8 cellular contexts compared by ENCODE assay signal in genomic region chr17:82520041-82520910, GRCh38. TPM values are rescaled to one million over a fixed set of nuclear protein-coding genes. Genes with fewer than 3 reads are reported as not detected.
DNase-seq lines count a peak whose midpoint lies in the region; ATAC-seq and TF ChIP-seq lines count a peak whose summit lies in the region.

No MANE protein-coding gene starts in this region.

- ATAC-seq in GM18867 (IDR thresholded peaks at IDR 0.05; ENCODE audit: unreplicated experiment), result peak; percentile 21
- ATAC-seq in activated T-helper 17 cell treated with anti-CD3 and anti-CD28 coated beads, Interleukin-2, amount 50 U/mL, for 72 hours (replicated peaks), result peak; percentile 9
- no peak for ATAC-seq in foreskin keratinocyte
- no peak for ATAC-seq in GM21786 (IDR thresholded peaks at IDR 0.05; ENCODE audit: unreplicated experiment)

- peak overlapping the region; percentile 86 for H3K27ac Mint-ChIP-seq in activated T-helper 17 cell treated with anti-CD3 and anti-CD28 coated beads, Interleukin-2, amount 50 U/mL, for 72 hours
- peak overlapping the region; percentile 82 for H3K27ac Mint-ChIP-seq in osteocyte (ENCODE audit: unreplicated experiment)

- H3K4me1 ChIP-seq in foreskin keratinocyte, result peaks cover 14% of the 10 kb centered on the region

- TF ChIP-seq CTCF in AG04449 (IDR thresholded peaks at IDR 0.05; ENCODE audit: insufficient read depth, low read length, missing control alignments) (no peak), foreskin keratinocyte (conservative IDR thresholded peaks at IDR 0.05) (no peak), osteocyte (IDR thresholded peaks at IDR 0.05) (no peak)

- H3K36me3 Mint-ChIP-seq in activated T-helper 17 cell treated with anti-CD3 and anti-CD28 coated beads, Interleukin-2, amount 50 U/mL, for 72 hours (ENCODE audit: low read depth), result peaks cover 21% of the 10 kb centered on the region
- H3K36me3 Mint-ChIP-seq in osteocyte (ENCODE audit: unreplicated experiment), result no peaks in the 10 kb centered on the region

- CTCF ChIA-PET in AG04449 (lab: Yijun Ruan, JAX), result interaction anchor here (1.1 to 5.1 kb wide), 5 partner anchors 10 to 34 kb away, joined by 3 to 24 read pairs (median 4); no protein-coding TSS in a partner anchor

- peak overlapping the region; percentile 70 for H3K4me3 ChIP-seq in AG04449 (ENCODE audit: low read depth, low read length)

- peak overlapping the region; percentile 85 for H3K4me3 Mint-ChIP-seq in activated T-helper 17 cell treated with anti-CD3 and anti-CD28 coated beads, Interleukin-2, amount 50 U/mL, for 72 hours
- H3K4me3 Mint-ChIP-seq in osteocyte (ENCODE audit: unreplicated experiment), result peak overlapping the region; percentile 87

- POLR2A ChIA-PET in AG04449 (lab: Yijun Ruan, JAX), result interaction anchor here (1.5 to 3.1 kb wide), 3 partner anchors 11 to 26 kb away, joined by 4 to 11 read pairs (median 7); no protein-coding TSS in a partner anchor

- DNase-seq in AG04449 (ENCODE audit: low read depth, low spot score), result no peak
- DNase-seq in NCI-H526 treated with DMSO at 0.1 percent for 48 hours (lab: John Stamatoyannopoulos, UW), result peak; percentile 29
- no peak for DNase-seq in foreskin keratinocyte
- DNase-seq in osteocyte (ENCODE audit: extremely low spot score, unreplicated experiment), result no peak
- no peak for DNase-seq in NCI-H524 treated with DMSO at 0.1 percent for 48 hours (lab: John Stamatoyannopoulos, UW)

- no peaks in the 10 kb centered on the region for H3K9me3 Mint-ChIP-seq in activated T-helper 17 cell treated with anti-CD3 and anti-CD28 coated beads, Interleukin-2, amount 50 U/mL, for 72 hours
- no peaks in the 10 kb centered on the region for H3K9me3 Mint-ChIP-seq in osteocyte (ENCODE audit: unreplicated experiment)

- H3K27me3 Mint-ChIP-seq in activated T-helper 17 cell treated with anti-CD3 and anti-CD28 coated beads, Interleukin-2, amount 50 U/mL, for 72 hours, result no peaks in the 10 kb centered on the region
- no peaks in the 10 kb centered on the region for H3K27me3 Mint-ChIP-seq in osteocyte (ENCODE audit: unreplicated experiment)

- H3K27me3 ChIP-seq in foreskin keratinocyte, result no peaks in the 10 kb centered on the region

- peaks cover 18% of the 10 kb centered on the region for H3K4me1 Mint-ChIP-seq in activated T-helper 17 cell treated with anti-CD3 and anti-CD28 coated beads, Interleukin-2, amount 50 U/mL, for 72 hours
- H3K4me1 Mint-ChIP-seq in osteocyte (ENCODE audit: unreplicated experiment), result peaks cover 32% of the 10 kb centered on the region

- peak overlapping the region; percentile 49 for H3K27ac ChIP-seq in foreskin keratinocyte

RNA-seq across cellular contexts. Expression of gene FOXK2, which starts 0.7 kb away (rescaled TPM):
- 10 to 100 TPM; 38.2 to 59.4 TPM for total RNA-seq in activated T-helper 17 cell treated with anti-CD3 and anti-CD28 coated beads, Interleukin-2, amount 50 U/mL, for 72 hours
- total RNA-seq in foreskin keratinocyte (66.1 and 70.3 TPM in 2 replicates), osteocyte (59.9 and 65.1 TPM in 2 replicates)
- polyA plus RNA-seq in foreskin keratinocyte, result 31.8 and 35.7 TPM in 2 replicates

Comparison
In these comparisons a context has a peak if more than half of its experiments do, and no peak if none do; other contexts are left out.
1. ATAC-seq: peak in GM18867 (single experiment) and activated T-helper 17 cell treated with anti-CD3 and anti-CD28 coated beads, Interleukin-2, amount 50 U/mL, for 72 hours (single experiment); none in foreskin keratinocyte (single experiment) and GM21786 (single experiment).